23 cellular contexts compared by ENCODE assay signal in genomic region chr16:86270696-86271095, GRCh38.
"Had no signal": no experiment of that assay in that cellular context is flagged by ENCODE, and none has a peak within 500 bp of the region (broad histone marks: within the 10 kb centered on the region; RNA-seq: fewer than 3 reads in every experiment).

No MANE protein-coding gene starts in this region.

- H3K27me3 ChIP-seq: brain microvascular endothelial cell, pancreas, upper lobe of right lung had no signal

- H3K4me3 Mint-ChIP-seq: activated CD4-positive, alpha-beta memory T cell treated with anti-CD3 and anti-CD28 coated beads for 36 hours; activated CD4-positive, alpha-beta T cell treated with anti-CD3 and anti-CD28 coated beads, Interleukin-2, amount 10 ng/mL, durations not matched to agents 24 days and 14 days; activated T-cell treated with anti-CD3 and anti-CD28 coated beads, Interleukin-2, amount 50 U/mL, for 4 hours; activated T-helper 17 cell treated with anti-CD3 and anti-CD28 coated beads, Interleukin-2, amount 50 U/mL, for 72 hours; natural killer cell treated with Interleukin-12 subunit alpha and Interleukin-12 subunit beta and Interleukin-15 and Interleukin-18, amount 100 ng/mL, for 72 hours had no signal

- H3K27ac Mint-ChIP-seq: activated CD4-positive, alpha-beta memory T cell treated with anti-CD3 and anti-CD28 coated beads for 36 hours; activated CD4-positive, alpha-beta T cell treated with anti-CD3 and anti-CD28 coated beads, Interleukin-2, amount 10 ng/mL, durations not matched to agents 24 days and 14 days; activated T-helper 17 cell treated with anti-CD3 and anti-CD28 coated beads, Interleukin-2, amount 50 U/mL, for 72 hours; natural killer cell treated with Interleukin-12 subunit alpha and Interleukin-12 subunit beta and Interleukin-15 and Interleukin-18, amount 100 ng/mL, for 72 hours had no signal

- ATAC-seq: activated T-cell treated with anti-CD3 and anti-CD28 coated beads, Interleukin-2, amount 50 U/mL, for 4 hours; activated T-helper 17 cell treated with anti-CD3 and anti-CD28 coated beads, Interleukin-2, amount 50 U/mL, for 72 hours; esophagus mucosa; natural killer cell treated with Interleukin-12 subunit alpha and Interleukin-12 subunit beta and Interleukin-15 and Interleukin-18, amount 100 ng/mL, for 72 hours; pancreas; upper lobe of right lung had no signal

- H3K9me3 Mint-ChIP-seq: activated CD4-positive, alpha-beta T cell treated with anti-CD3 and anti-CD28 coated beads, Interleukin-2, amount 10 ng/mL, durations not matched to agents 24 days and 14 days; activated T-cell treated with anti-CD3 and anti-CD28 coated beads, Interleukin-2, amount 50 U/mL, for 4 hours; activated T-helper 17 cell treated with anti-CD3 and anti-CD28 coated beads, Interleukin-2, amount 50 U/mL, for 72 hours; natural killer cell treated with Interleukin-12 subunit alpha and Interleukin-12 subunit beta and Interleukin-15 and Interleukin-18, amount 100 ng/mL, for 72 hours had no signal

- H3K4me2 ChIP-seq: smooth muscle cell had no signal

- H3K4me1 Mint-ChIP-seq: activated CD4-positive, alpha-beta T cell treated with anti-CD3 and anti-CD28 coated beads, Interleukin-2, amount 10 ng/mL, durations not matched to agents 24 days and 14 days; activated T-helper 17 cell treated with anti-CD3 and anti-CD28 coated beads, Interleukin-2, amount 50 U/mL, for 72 hours had no signal

- DNase-seq: activated CD4-positive, alpha-beta memory T cell treated with anti-CD3 and anti-CD28 coated beads for 36 hours; activated CD4-positive, alpha-beta T cell treated with anti-CD3 and anti-CD28 coated beads, Interleukin-2, amount 10 ng/mL, durations not matched to agents 24 days and 14 days; activated gamma-delta T cell treated with Interleukin-2 at 50 U/mL for 16 hours; activated naive CD4-positive, alpha-beta T cell treated with anti-CD3 and anti-CD28 coated beads, Interleukin-2, amount 50 U/mL, for 16 hours; activated T-cell treated with anti-CD3 and anti-CD28 coated beads, Interleukin-2, amount 50 U/mL, for 4 hours; amniotic stem cell; brain microvascular endothelial cell; cortex of kidney; foreskin fibroblast; hippocampal formation; pancreas; stimulated activated CD4-positive, alpha-beta T cell treated with anti-CD3 and anti-CD28 coated beads, Interleukin-2, amount 100 ng/mL, for 24 hours; stimulated activated naive CD4-positive, alpha-beta T cell; tibial artery; upper lobe of right lung had no signal

- H3K27ac ChIP-seq: brain microvascular endothelial cell, neutrophil, pancreas, prostate gland, suprapubic skin, tibial artery, upper lobe of right lung, VCaP had no signal

- H3K9me3 ChIP-seq: neutrophil, pancreas, prostate gland, suprapubic skin, tibial artery, upper lobe of right lung had no signal

- H3K36me3 Mint-ChIP-seq: activated CD4-positive, alpha-beta memory T cell treated with anti-CD3 and anti-CD28 coated beads for 36 hours; natural killer cell treated with Interleukin-12 subunit alpha and Interleukin-12 subunit beta and Interleukin-15 and Interleukin-18, amount 100 ng/mL, for 72 hours had no signal

- H3K36me3 ChIP-seq: brain microvascular endothelial cell, neutrophil, pancreas, prostate gland, suprapubic skin, tibial artery, upper lobe of right lung had no signal

- H3K4me3 ChIP-seq: pancreas, prostate gland, smooth muscle cell, suprapubic skin, tibial artery, upper lobe of right lung had no signal

- H3K27me3 Mint-ChIP-seq: activated CD4-positive, alpha-beta T cell treated with anti-CD3 and anti-CD28 coated beads, Interleukin-2, amount 10 ng/mL, durations not matched to agents 24 days and 14 days had no signal

- H3K4me1 ChIP-seq: pancreas, prostate gland, suprapubic skin, tibial artery, upper lobe of right lung had no signal
